Comparison of ENCODE assay signal across 2 cellular contexts in the genomic region with DNA sequence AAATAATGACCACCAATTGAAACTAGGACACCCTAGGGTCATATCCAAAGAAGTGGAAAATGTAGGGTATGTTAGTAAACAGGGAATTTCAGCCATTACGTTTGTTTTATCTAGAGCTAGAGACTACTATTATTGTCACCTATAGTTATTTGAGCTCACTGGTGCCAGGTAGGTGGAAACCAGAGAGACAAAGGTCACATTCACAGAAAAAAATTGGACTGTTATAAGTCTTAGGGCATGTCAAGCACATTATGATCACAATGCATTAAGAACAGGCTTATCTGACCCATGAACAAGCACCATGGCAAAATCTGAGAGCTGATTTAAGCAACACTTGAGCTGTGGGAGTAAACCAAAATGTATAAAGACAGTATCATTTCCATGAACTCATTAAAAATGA.
TF ChIP-seq lines count a peak whose summit lies in the region.

No MANE protein-coding gene starts in this region.

TF ChIP-seq in HepG2, 621 proteins besides CTCF, POLR2A, EP300 and RAD21 (continues in another document):
- TF ChIP-seq, protein P1, sequence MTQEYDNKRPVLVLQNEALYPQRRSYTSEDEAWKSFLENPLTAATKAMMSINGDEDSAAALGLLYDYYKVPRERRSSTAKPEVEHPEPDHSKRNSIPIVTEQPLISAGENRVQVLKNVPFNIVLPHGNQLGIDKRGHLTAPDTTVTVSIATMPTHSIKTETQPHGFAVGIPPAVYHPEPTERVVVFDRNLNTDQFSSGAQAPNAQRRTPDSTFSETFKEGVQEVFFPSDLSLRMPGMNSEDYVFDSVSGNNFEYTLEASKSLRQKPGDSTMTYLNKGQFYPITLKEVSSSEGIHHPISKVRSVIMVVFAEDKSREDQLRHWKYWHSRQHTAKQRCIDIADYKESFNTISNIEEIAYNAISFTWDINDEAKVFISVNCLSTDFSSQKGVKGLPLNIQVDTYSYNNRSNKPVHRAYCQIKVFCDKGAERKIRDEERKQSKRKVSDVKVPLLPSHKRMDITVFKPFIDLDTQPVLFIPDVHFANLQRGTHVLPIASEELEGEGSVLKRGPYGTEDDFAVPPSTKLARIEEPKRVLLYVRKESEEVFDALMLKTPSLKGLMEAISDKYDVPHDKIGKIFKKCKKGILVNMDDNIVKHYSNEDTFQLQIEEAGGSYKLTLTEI (CRISPR knock-in tag; conservative IDR thresholded peaks at IDR 0.05), result no peak
- TF ChIP-seq, protein P2, sequence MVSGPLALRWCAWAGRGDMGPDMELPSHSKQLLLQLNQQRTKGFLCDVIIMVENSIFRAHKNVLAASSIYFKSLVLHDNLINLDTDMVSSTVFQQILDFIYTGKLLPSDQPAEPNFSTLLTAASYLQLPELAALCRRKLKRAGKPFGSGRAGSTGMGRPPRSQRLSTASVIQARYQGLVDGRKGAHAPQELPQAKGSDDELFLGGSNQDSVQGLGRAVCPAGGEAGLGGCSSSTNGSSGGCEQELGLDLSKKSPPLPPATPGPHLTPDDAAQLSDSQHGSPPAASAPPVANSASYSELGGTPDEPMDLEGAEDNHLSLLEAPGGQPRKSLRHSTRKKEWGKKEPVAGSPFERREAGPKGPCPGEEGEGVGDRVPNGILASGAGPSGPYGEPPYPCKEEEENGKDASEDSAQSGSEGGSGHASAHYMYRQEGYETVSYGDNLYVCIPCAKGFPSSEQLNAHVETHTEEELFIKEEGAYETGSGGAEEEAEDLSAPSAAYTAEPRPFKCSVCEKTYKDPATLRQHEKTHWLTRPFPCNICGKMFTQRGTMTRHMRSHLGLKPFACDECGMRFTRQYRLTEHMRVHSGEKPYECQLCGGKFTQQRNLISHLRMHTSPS (CRISPR knock-in tag; IDR thresholded peaks at IDR 0.05; ENCODE audit: low read depth), result no peak
- TF ChIP-seq IKZF1 (IDR thresholded peaks at IDR 0.05) (no peak), SATB2 (CRISPR knock-in tag; IDR thresholded peaks at IDR 0.05) (no peak), MIER3 (CRISPR knock-in tag; IDR thresholded peaks at IDR 0.05; ENCODE audit: borderline replicate concordance) (no peak), ERF (CRISPR knock-in tag; IDR thresholded peaks at IDR 0.05) (no peak), ZNF136 (CRISPR knock-in tag; IDR thresholded peaks at IDR 0.05; ENCODE audit: low read depth) (no peak), NFE2L2 (IDR thresholded peaks at IDR 0.05; ENCODE audit: low read length) (no peak), ZNF678 (CRISPR knock-in tag; IDR thresholded peaks at IDR 0.05) (no peak), ATRX (CRISPR knock-in tag; IDR thresholded peaks at IDR 0.05; ENCODE audit: borderline replicate concordance) (no peak), ZNF614 (CRISPR knock-in tag; IDR thresholded peaks at IDR 0.05; ENCODE audit: borderline replicate concordance) (no peak), CERS6 (CRISPR knock-in tag; IDR thresholded peaks at IDR 0.05) (no peak), NFKBIZ (CRISPR knock-in tag; IDR thresholded peaks at IDR 0.05) (no peak), HDAC6 (IDR thresholded peaks at IDR 0.05; ENCODE audit: low read depth, low read length) (no peak)
- TF ChIP-seq, protein P3, sequence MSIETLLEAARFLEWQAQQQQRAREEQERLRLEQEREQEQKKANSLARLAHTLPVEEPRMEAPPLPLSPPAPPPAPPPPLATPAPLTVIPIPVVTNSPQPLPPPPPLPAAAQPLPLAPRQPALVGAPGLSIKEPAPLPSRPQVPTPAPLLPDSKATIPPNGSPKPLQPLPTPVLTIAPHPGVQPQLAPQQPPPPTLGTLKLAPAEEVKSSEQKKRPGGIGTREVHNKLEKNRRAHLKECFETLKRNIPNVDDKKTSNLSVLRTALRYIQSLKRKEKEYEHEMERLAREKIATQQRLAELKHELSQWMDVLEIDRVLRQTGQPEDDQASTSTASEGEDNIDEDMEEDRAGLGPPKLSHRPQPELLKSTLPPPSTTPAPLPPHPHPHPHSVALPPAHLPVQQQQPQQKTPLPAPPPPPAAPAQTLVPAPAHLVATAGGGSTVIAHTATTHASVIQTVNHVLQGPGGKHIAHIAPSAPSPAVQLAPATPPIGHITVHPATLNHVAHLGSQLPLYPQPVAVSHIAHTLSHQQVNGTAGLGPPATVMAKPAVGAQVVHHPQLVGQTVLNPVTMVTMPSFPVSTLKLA (IDR thresholded peaks at IDR 0.05), result no peak
- TF ChIP-seq, protein P4, sequence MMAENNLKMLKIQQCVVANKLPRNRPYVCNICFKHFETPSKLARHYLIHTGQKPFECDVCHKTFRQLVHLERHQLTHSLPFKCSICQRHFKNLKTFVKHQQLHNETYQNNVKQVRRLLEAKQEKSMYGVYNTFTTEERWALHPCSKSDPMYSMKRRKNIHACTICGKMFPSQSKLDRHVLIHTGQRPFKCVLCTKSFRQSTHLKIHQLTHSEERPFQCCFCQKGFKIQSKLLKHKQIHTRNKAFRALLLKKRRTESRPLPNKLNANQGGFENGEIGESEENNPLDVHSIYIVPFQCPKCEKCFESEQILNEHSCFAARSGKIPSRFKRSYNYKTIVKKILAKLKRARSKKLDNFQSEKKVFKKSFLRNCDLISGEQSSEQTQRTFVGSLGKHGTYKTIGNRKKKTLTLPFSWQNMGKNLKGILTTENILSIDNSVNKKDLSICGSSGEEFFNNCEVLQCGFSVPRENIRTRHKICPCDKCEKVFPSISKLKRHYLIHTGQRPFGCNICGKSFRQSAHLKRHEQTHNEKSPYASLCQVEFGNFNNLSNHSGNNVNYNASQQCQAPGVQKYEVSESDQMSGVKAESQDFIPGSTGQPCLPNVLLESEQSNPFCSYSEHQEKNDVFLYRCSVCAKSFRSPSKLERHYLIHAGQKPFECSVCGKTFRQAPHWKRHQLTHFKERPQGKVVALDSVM (CRISPR knock-in tag; IDR thresholded peaks at IDR 0.05), result no peak

TF ChIP-seq in GM12878, 131 proteins besides CTCF, POLR2A, EP300 and RAD21 (continued from another document):
- no peak for TF ChIP-seq SKIL (IDR thresholded peaks at IDR 0.05; ENCODE audit: low read depth, poor library complexity, severe bottlenecking)
- no peak for TF ChIP-seq BACH1 (IDR thresholded peaks at IDR 0.05; ENCODE audit: borderline replicate concordance)
- TF ChIP-seq RUNX3 (IDR thresholded peaks at IDR 0.05; ENCODE audit: low read length), result no peak
- no peak for TF ChIP-seq PAX8 (IDR thresholded peaks at IDR 0.05)
- TF ChIP-seq ZNF217 (IDR thresholded peaks at IDR 0.05), result no peak
- TF ChIP-seq PML (IDR thresholded peaks at IDR 0.05; ENCODE audit: low read length), result no peak
- no peak for TF ChIP-seq RCOR1 (conservative IDR thresholded peaks at IDR 0.05; ENCODE audit: low read depth, low read length)
- TF ChIP-seq FOXM1 (IDR thresholded peaks at IDR 0.05; ENCODE audit: low read depth, low read length), result no peak
- no peak for TF ChIP-seq SREBF2 (IDR thresholded peaks at IDR 0.05; ENCODE audit: low read length)
- no peak for TF ChIP-seq NFIC (IDR thresholded peaks at IDR 0.05; ENCODE audit: low read depth, low read length)
- TF ChIP-seq, protein P5, sequence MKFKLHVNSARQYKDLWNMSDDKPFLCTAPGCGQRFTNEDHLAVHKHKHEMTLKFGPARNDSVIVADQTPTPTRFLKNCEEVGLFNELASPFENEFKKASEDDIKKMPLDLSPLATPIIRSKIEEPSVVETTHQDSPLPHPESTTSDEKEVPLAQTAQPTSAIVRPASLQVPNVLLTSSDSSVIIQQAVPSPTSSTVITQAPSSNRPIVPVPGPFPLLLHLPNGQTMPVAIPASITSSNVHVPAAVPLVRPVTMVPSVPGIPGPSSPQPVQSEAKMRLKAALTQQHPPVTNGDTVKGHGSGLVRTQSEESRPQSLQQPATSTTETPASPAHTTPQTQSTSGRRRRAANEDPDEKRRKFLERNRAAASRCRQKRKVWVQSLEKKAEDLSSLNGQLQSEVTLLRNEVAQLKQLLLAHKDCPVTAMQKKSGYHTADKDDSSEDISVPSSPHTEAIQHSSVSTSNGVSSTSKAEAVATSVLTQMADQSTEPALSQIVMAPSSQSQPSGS (IDR thresholded peaks at IDR 0.05; ENCODE audit: low read length), result no peak
- no peak for TF ChIP-seq ETV6 (conservative IDR thresholded peaks at IDR 0.05 in 1 of 2, IDR thresholded peaks at IDR 0.05 in 1 of 2; ENCODE audit: borderline replicate concordance in 1 of 2, low read depth in 1 of 2)
- TF ChIP-seq, protein P6, sequence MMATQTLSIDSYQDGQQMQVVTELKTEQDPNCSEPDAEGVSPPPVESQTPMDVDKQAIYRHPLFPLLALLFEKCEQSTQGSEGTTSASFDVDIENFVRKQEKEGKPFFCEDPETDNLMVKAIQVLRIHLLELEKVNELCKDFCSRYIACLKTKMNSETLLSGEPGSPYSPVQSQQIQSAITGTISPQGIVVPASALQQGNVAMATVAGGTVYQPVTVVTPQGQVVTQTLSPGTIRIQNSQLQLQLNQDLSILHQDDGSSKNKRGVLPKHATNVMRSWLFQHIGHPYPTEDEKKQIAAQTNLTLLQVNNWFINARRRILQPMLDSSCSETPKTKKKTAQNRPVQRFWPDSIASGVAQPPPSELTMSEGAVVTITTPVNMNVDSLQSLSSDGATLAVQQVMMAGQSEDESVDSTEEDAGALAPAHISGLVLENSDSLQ (IDR thresholded peaks at IDR 0.05), result no peak
- TF ChIP-seq MEF2B (IDR thresholded peaks at IDR 0.05; ENCODE audit: partially characterized antibody, poor library complexity, severe bottlenecking), result no peak
